In genomic region chr3:149715247-149715646, GRCh38 we compare ENCODE assay signal across 7 cellular contexts.
"Had no signal": no experiment of that assay in that cellular context is flagged by ENCODE, and none has a peak within 500 bp of the region (broad histone marks: within the 10 kb centered on the region; RNA-seq: fewer than 3 reads in every experiment).

No MANE protein-coding gene starts in this region.

- H2AFZ ChIP-seq: GM23248 had no signal

- H3K9me3 ChIP-seq: HAP-1 had no signal

- H3K36me3 ChIP-seq: HAP-1 had no signal

- DNase-seq: GM23248, GOT3, H7, HFFc6 had no signal

- ATAC-seq: HCT116, K562 had no signal

- H3K4me3 ChIP-seq: GM23248, HAP-1, K562 had no signal

- H3K27ac ChIP-seq: GM23248 had no signal

- H3K9ac ChIP-seq: GM23248 had no signal
